ENCODE assay signal across 12 cellular contexts in genomic region chr3:102599819-102600576, GRCh38.
DNase-seq lines count a peak whose midpoint lies in the region; ATAC-seq and TF ChIP-seq lines count a peak whose summit lies in the region.
"Had no signal": no experiment of that assay in that cellular context is flagged by ENCODE, and none has a peak within 500 bp of the region (broad histone marks: within the 10 kb centered on the region; RNA-seq: fewer than 3 reads in every experiment).

No MANE protein-coding gene starts in this region.

- H3K4me3 ChIP-seq in PC-3 (ENCODE audit: low read length) = no peak overlapping the region
- H3K4me3 ChIP-seq in adrenal gland = no peak overlapping the region
- H3K4me3 ChIP-seq: K562 had no signal

- H3K4me1 ChIP-seq in PC-3 (ENCODE audit: insufficient read depth, low read length) (peaks cover 8% of the 10 kb centered on the region), adrenal gland (replicated peaks in 1 of 2) (no peaks in the 10 kb centered on the region)
- H3K4me1 ChIP-seq: Caco-2 had no signal

- TF ChIP-seq POLR2A in adrenal gland (IDR thresholded peaks at IDR 0.05) = no peak

- BruUV-seq in PC-3 (replicated peaks; lab: Mats Ljungman, UMichigan) = no TSS peak

- POLR2A ChIA-PET in PC-3 (lab: Charles Lee; ENCODE audit: unreplicated experiment) = no interaction called here

- no peak overlapping the region for H2AFZ ChIP-seq in PC-3 (ENCODE audit: low read length)

- H3K9me3 ChIP-seq in PC-3 (ENCODE audit: low read length) (no peaks in the 10 kb centered on the region), adrenal gland (replicated peaks in 1 of 3) (no peaks in the 10 kb centered on the region)
- H3K9me3 ChIP-seq: Caco-2 had no signal

- ATAC-seq in PC-3 (peak; percentile 72), HG03039 (IDR thresholded peaks at IDR 0.05; ENCODE audit: unreplicated experiment) (no peak)
- ATAC-seq: HCT116, K562 had no signal

- no peaks in the 10 kb centered on the region for H3K27me3 ChIP-seq in PC-3 (ENCODE audit: low read length)
- H3K27me3 ChIP-seq in adrenal gland = no peaks in the 10 kb centered on the region

- no peak overlapping the region for H3K4me2 ChIP-seq in PC-3 (ENCODE audit: low read length)

- no peak overlapping the region for H3K27ac ChIP-seq in PC-3 (ENCODE audit: low read length)
- no peak overlapping the region for H3K27ac ChIP-seq in adrenal gland

- TF ChIP-seq CTCF in PC-3 (conservative IDR thresholded peaks at IDR 0.05; ENCODE audit: low read depth, low read length) = no peak
- TF ChIP-seq CTCF in adrenal gland (IDR thresholded peaks at IDR 0.05) = no peak

- CTCF ChIA-PET in PC-3 (lab: Charles Lee) = interaction anchor here (0.6 kb wide), 1 partner anchor 264 kb away, joined by 12 read pairs; no protein-coding TSS in a partner anchor

- H3K79me2 ChIP-seq in PC-3 (ENCODE audit: low read length) = no peaks in the 10 kb centered on the region

- DNase-seq in ELR (ENCODE audit: low read depth) = peak; percentile 16
- no peak for DNase-seq in PC-3
- peak; percentile 18 for DNase-seq in myocyte (ENCODE audit: low read depth)
- no peak for DNase-seq in SHP77 (lab: John Stamatoyannopoulos, UW)
- DNase-seq in adrenal gland = no peak
- DNase-seq: Caco-2; CD8-positive, alpha-beta memory T cell; DND-41; GF-D8 had no signal

- H3K36me3 ChIP-seq in PC-3 (ENCODE audit: low read depth, low read length) (no peaks in the 10 kb centered on the region), adrenal gland (replicated peaks in 1 of 2) (no peaks in the 10 kb centered on the region)

- H3K9ac ChIP-seq in PC-3 (ENCODE audit: low read length) = no peak overlapping the region

- no peaks in the 10 kb centered on the region for H3F3A ChIP-seq in PC-3 (ENCODE audit: low read length, unreplicated experiment)

- WGBS in adrenal gland, 4 donors = 82 to 92% (median 89%) methylated on average over 7 of the region's 7 CpGs

- H4K20me1 ChIP-seq in PC-3 (ENCODE audit: low read length) = no peaks in the 10 kb centered on the region

- H3K9me2 ChIP-seq in PC-3 (replicated peaks; ENCODE audit: low read length) = no peaks in the 10 kb centered on the region

- intact Hi-C loops in PC-3 (cut with micrococcal nuclease) = no loop called here
- intact Hi-C loops in adrenal gland (cut with DNase I) = no loop called here

Comparison
In these comparisons a context has a peak if more than half of its experiments do, and no peak if none do; other contexts are left out.
1. DNase-seq: peak in ELR (single experiment) and myocyte (single experiment); none in PC-3 (single experiment), SHP77 (0 of 2) and adrenal gland (0 of 7).